29 cellular contexts compared by ENCODE assay signal in the genomic region with DNA sequence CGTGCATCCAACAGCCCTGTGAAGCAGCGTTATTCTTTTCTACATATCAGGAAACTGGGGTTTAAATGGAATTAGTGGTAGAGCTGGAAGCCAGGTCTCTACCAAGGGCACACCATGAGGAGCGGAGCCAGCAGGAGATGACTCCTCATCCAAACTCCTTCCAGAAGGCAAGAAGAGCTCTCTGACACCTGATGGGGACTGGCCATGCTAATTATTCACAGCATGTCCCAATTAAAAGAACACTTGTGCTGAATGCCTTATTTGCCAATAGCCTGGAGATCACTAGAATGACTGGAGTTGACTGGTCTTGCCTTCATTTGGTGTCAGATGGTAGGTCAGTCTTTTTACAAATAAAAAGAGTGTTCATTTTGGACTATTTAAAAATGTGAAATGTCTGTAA. TPM values are rescaled to one million over a fixed set of nuclear protein-coding genes. Genes with fewer than 3 reads are reported as not detected.
"Had no signal": no experiment of that assay in that cellular context is flagged by ENCODE, and none has a peak within 500 bp of the region (broad histone marks: within the 10 kb centered on the region; RNA-seq: fewer than 3 reads in every experiment).

No MANE protein-coding gene starts in this region.

- H3K36me3 ChIP-seq: ascending aorta had no signal

- H3K4me3 ChIP-seq: ascending aorta, body of pancreas, SK-N-MC had no signal

- H3K9me3 ChIP-seq: ascending aorta, body of pancreas had no signal

- DNase-seq: activated CD4-positive, alpha-beta T cell treated with anti-CD3 and anti-CD28 coated beads for 48 hours; activated CD4-positive, alpha-beta T cell treated with anti-CD3 and anti-CD28 coated beads, Interleukin-2, amount 50 U/mL, for 4 hours; activated CD4-positive, CD25-positive, alpha-beta regulatory T cell treated with anti-CD3 and anti-CD28 coated beads, Interleukin-2, amount 50 U/mL, for 72 hours; activated CD8-positive, alpha-beta memory T cell treated with anti-CD3 and anti-CD28 coated beads, Interleukin-2, amount 10 ng/mL, durations not matched to agents 7 days and 5 days; activated effector memory CD4-positive, alpha-beta T cell treated with Interleukin-2 at 50 U/mL for 16 hours; activated naive CD4-positive, alpha-beta T cell; activated naive CD8-positive, alpha-beta T cell treated with anti-CD3 and anti-CD28 coated beads, Interleukin-2, amount 50 U/mL, for 24 hours; activated T-cell treated with anti-CD3 and anti-CD28 coated beads, Interleukin-2, amount 50 U/mL, for 24 hours; amniotic stem cell; body of pancreas; central memory CD4-positive, alpha-beta T cell; NCI-H1105 treated with DMSO at 0.1 percent for 48 hours; NCI-H146; NCI-H187 treated with DMSO at 0.1 percent for 48 hours; NCI-H2081 treated with DMSO at 0.1 percent for 48 hours; NCI-H526; NCI-H82; T-cell had no signal

- H3K27ac ChIP-seq: ascending aorta, body of pancreas, KMS-11, SK-N-MC had no signal

- H3K27me3 ChIP-seq: ascending aorta, body of pancreas had no signal

- ATAC-seq: activated CD8-positive, alpha-beta memory T cell treated with anti-CD3 and anti-CD28 coated beads, Interleukin-2, amount 10 ng/mL, durations not matched to agents 7 days and 5 days; activated naive CD4-positive, alpha-beta T cell treated with anti-CD3 and anti-CD28 coated beads, Interleukin-2, amount 50 U/mL, for 72 hours; activated naive CD8-positive, alpha-beta T cell treated with anti-CD3 and anti-CD28 coated beads, Interleukin-2, amount 50 U/mL, for 24 hours; body of pancreas; Right ventricle myocardium inferior; T-cell had no signal

- H3K4me1 ChIP-seq: ascending aorta, body of pancreas had no signal

RNA-seq across cellular contexts. Expression of gene SLN, which starts 32.9 kb away (rescaled TPM):
- total RNA-seq: activated CD8-positive, alpha-beta memory T cell treated with anti-CD3 and anti-CD28 coated beads, Interleukin-2, amount 10 ng/mL, durations not matched to agents 7 days and 5 days; activated naive CD4-positive, alpha-beta T cell treated with anti-CD3 and anti-CD28 coated beads, Interleukin-2, amount 50 U/mL, for 72 hours; activated T-helper 1 cell treated with anti-CD3 and anti-CD28 coated beads, Interleukin-12 subunit alpha, Interleukin-12 subunit beta, Interleukin-2, Interleukin-4 antibody, amounts not matched to agents 30 ng/mL and 10 ng/mL and 1 ng/mL, durations not matched to agents 14 hours and 24 hours and 36 hours; ascending aorta; bronchial epithelial cell; MCF 10A; OCI-LY7; RPMI7951; T-cell; T-helper 2 cell treated with Interferon-gamma antibody and Interleukin-4, amounts not matched to agents 100 ng/mL and 5 ng/mL, for 36 hours had no signal
